ENCODE assay signal across 8 cellular contexts in genomic region chr14:91113829-91114078, GRCh38. TPM values are rescaled to one million over a fixed set of nuclear protein-coding genes. Genes with fewer than 3 reads are reported as not detected.
DNase-seq lines count a peak whose midpoint lies in the region; ATAC-seq and TF ChIP-seq lines count a peak whose summit lies in the region.

DGLUCY (plus strand) TSS chr14:91114073; CDS start chr14:91160295, 46,222 bp downstream.

- ATAC-seq in HG02970 (IDR thresholded peaks at IDR 0.05; ENCODE audit: low FRiP score, unreplicated experiment): peak; percentile 41

- H3K4me1 ChIP-seq in NT2/D1 (ENCODE audit: insufficient read depth, insufficient read length): peaks cover 2% of the 10 kb centered on the region

- H3K4me3 ChIP-seq in NT2/D1 (ENCODE audit: insufficient read length, low read depth): peak within 1 kb of the TSS; percentile 67
- H3K4me3 ChIP-seq in cardiac fibroblast (replicated peaks in 1 of 2; ENCODE audit: low read depth in 2 of 2, low read length in 2 of 2): peak within 1 kb of the TSS; percentile 61 to 70
- peak within 1 kb of the TSS; percentile 53 for H3K4me3 ChIP-seq in kidney epithelial cell (ENCODE audit: low read depth, low read length)

- H3K9me3 ChIP-seq in NT2/D1 (ENCODE audit: insufficient read depth, low read length): peaks cover 7% of the 10 kb centered on the region; the same call in 1 of the 2 replicates

- H3K36me3 ChIP-seq in NT2/D1 (ENCODE audit: insufficient read depth, insufficient read length, low read length): peaks cover 4% of the 10 kb centered on the region
- H3K36me3 ChIP-seq in kidney epithelial cell (ENCODE audit: control insufficient read depth, insufficient read depth, low read length): no peaks in the 10 kb centered on the region

- DNase-seq in activated naive CD4-positive, alpha-beta T cell treated with Interleukin-2 at 50 U/mL for 16 hours: peak; percentile 68
- DNase-seq in activated naive CD4-positive, alpha-beta T cell (lab: John Stamatoyannopoulos, UW): no peak
- DNase-seq in NT2/D1 (ENCODE audit: low read depth, low spot score): no peak
- peak in 1 of 2 donors; percentile 83 for DNase-seq in cardiac fibroblast (ENCODE audit: low read depth in 2 of 2)
- DNase-seq in kidney epithelial cell (ENCODE audit: low read depth): no peak
- peak; percentile 66 for DNase-seq in stimulated activated CD4-positive, alpha-beta T cell treated with anti-CD3 and anti-CD28 coated beads, Interleukin-4, amount 100 ng/mL, for 1 hour
- DNase-seq in activated effector memory CD4-positive, alpha-beta T cell treated with Interleukin-2 at 50 U/mL for 16 hours: no peak

- TF ChIP-seq CTCF in cardiac fibroblast (IDR thresholded peaks at IDR 0.05; ENCODE audit: low read depth, low read length) (no peak), kidney epithelial cell (IDR thresholded peaks at IDR 0.05; ENCODE audit: insufficient read depth, low read length, poor library complexity, severe bottlenecking) (no peak)

- peak within 1 kb of the TSS; percentile 82 for H3K9ac ChIP-seq in NT2/D1 (ENCODE audit: insufficient read length, low read depth)

- no peaks in the 10 kb centered on the region for H3K27me3 ChIP-seq in NT2/D1 (ENCODE audit: insufficient read depth, insufficient read length)
- no peaks in the 10 kb centered on the region for H3K27me3 ChIP-seq in kidney epithelial cell (ENCODE audit: control insufficient read depth, insufficient read depth, low read length)

RNA-seq across cellular contexts. Expression of gene DGLUCY, which starts in this region (rescaled TPM):
- total RNA-seq in kidney epithelial cell: 38.1 and 53.9 TPM in 2 replicates

Comparison
In these comparisons a context has a peak if more than half of its experiments do, and no peak if none do; other contexts are left out.
1. DNase-seq: peak in activated naive CD4-positive, alpha-beta T cell treated with Interleukin-2 at 50 U/mL for 16 hours (single experiment) and stimulated activated CD4-positive, alpha-beta T cell treated with anti-CD3 and anti-CD28 coated beads, Interleukin-4, amount 100 ng/mL, for 1 hour (single experiment); none in activated naive CD4-positive, alpha-beta T cell (0 of 4), NT2/D1 (single experiment), kidney epithelial cell (single experiment) and activated effector memory CD4-positive, alpha-beta T cell treated with Interleukin-2 at 50 U/mL for 16 hours (single experiment).
2. Peak in every context shown above with its lines, with median percentiles within 50 percentile points of each other: H3K4me3 ChIP-seq.